ENCODE assay signal across 18 cellular contexts in the genomic region with DNA sequence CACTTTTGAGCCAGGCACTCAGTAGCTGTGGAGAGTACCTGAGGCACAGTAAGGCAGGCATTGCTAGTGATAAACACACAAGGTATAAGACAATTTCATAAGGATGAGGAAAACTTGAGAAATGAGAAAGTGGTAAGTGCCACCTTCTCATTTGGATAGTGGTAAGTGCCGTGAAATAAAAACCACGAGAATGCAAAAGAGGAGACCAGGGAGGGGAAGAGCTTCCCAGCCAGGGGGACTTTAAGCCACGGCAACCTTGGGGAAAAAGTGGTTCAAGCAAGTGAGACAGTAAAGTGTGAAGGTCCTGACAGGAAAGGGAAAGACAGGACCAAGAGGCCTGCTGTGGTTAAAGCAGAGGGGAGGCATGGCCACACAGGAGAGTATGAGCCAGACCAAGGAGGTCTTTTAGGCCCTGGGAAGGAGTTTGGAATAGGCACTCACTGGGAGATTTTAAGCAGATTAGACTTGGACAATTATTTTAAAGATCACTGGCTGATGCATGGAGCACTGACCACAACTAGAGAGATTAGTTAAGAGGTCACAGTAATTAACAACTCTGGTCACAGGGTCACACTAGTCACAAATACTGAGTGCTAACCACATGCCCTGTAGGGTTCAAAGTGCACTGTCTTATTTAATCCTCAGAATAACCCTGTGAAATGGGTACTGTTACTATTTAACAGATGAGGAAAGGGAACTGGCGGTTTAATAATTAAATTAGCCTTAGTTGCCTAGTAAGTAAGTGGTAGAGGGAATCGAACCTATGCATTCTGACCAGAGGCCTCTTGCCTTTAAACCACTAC. TPM values are rescaled to one million over a fixed set of nuclear protein-coding genes. Genes with fewer than 3 reads are reported as not detected.
A peak's percentile ranks its signal among the peaks of the same experiment; 100 is the strongest.
DNase-seq lines count a peak whose midpoint lies in the region; ATAC-seq, FAIRE-seq and TF ChIP-seq lines count a peak whose summit lies in the region.
"Had no signal": no experiment of that assay in that cellular context is flagged by ENCODE, and none has a peak within 500 bp of the region (broad histone marks: within the 10 kb centered on the region; RNA-seq: fewer than 3 reads in every experiment).

No MANE protein-coding gene starts in this region.

- H3K27ac Mint-ChIP-seq in activated T-cell treated with anti-CD3 and anti-CD28 coated beads, Interleukin-2, amount 50 U/mL, for 24 hours, result peak overlapping the region; percentile 73
- H3K27ac Mint-ChIP-seq: mesothelial cell of epicardium had no signal

- no peak overlapping the region for H3K4me3 Mint-ChIP-seq in activated T-cell treated with anti-CD3 and anti-CD28 coated beads, Interleukin-2, amount 50 U/mL, for 24 hours
- H3K4me3 Mint-ChIP-seq: mesothelial cell of epicardium had no signal

- H3K36me3 ChIP-seq in small intestine (ENCODE audit: control insufficient read depth in 2 of 2, insufficient read depth in 2 of 2, low read length in 2 of 2), result peaks cover 11 to 16% of the 10 kb centered on the region in 2 donors
- H3K36me3 ChIP-seq: ovary had no signal

- no peaks in the 10 kb centered on the region for H3K27me3 ChIP-seq in small intestine (ENCODE audit: control insufficient read depth in 2 of 2, insufficient read depth in 2 of 2, low read length in 2 of 2)
- H3K27me3 ChIP-seq: brain microvascular endothelial cell, esophagus squamous epithelium, ovary had no signal

- H3K9me3 Mint-ChIP-seq in activated T-cell treated with anti-CD3 and anti-CD28 coated beads, Interleukin-2, amount 50 U/mL, for 24 hours, result no peaks in the 10 kb centered on the region
- H3K9me3 Mint-ChIP-seq: mesothelial cell of epicardium had no signal

- no peaks in the 10 kb centered on the region for H3K27me3 Mint-ChIP-seq in activated T-cell treated with anti-CD3 and anti-CD28 coated beads, Interleukin-2, amount 50 U/mL, for 24 hours

- no peak for DNase-seq in activated T-cell treated with anti-CD3 and anti-CD28 coated beads, Interleukin-2, amount 50 U/mL, for 24 hours
- no peak for DNase-seq in activated T-cell treated with anti-CD3 and anti-CD28 coated beads, Interleukin-2, amount 50 U/mL, for 1 hour
- peak; percentile 3 for DNase-seq in glomerular visceral epithelial cell (ENCODE audit: extremely low spot score)
- DNase-seq in small intestine, result peak; percentile 50
- no peak for DNase-seq in left colon
- no peak for DNase-seq in GM19238 (ENCODE audit: insufficient read length, low spot score)
- DNase-seq: brain microvascular endothelial cell, COR-L47, esophagus squamous epithelium, NCI-H1417 treated with DMSO at 0.1 percent for 48 hours, NCI-H226, ovary, SHP77 treated with DMSO at 0.1 percent for 48 hours, T1000 had no signal

- intact Hi-C loops in left colon (cut with DNase I, micrococcal nuclease), result no loop called here

- H3K36me3 Mint-ChIP-seq in activated T-cell treated with anti-CD3 and anti-CD28 coated beads, Interleukin-2, amount 50 U/mL, for 24 hours (ENCODE audit: low read depth), result peaks cover 85% of the 10 kb centered on the region

- FAIRE-seq in small intestine (lab: Jason Lieb, UNC), result no peak
- FAIRE-seq: A204.1 had no signal

- WGBS in small intestine, 3 donors, result 85 to 89% (median 85%) methylated on average over 5 of the region's 5 CpGs

- H3K27ac ChIP-seq in VCaP (peak overlapping the region; percentile 89), small intestine (ENCODE audit: low read depth in 1 of 2, low read length in 1 of 2) (no peak overlapping the region)
- H3K27ac ChIP-seq: brain microvascular endothelial cell, esophagus squamous epithelium, ovary had no signal

- no peak for TF ChIP-seq CTCF in VCaP (conservative IDR thresholded peaks at IDR 0.05)

- peaks cover 7% of the 10 kb centered on the region for H3K4me1 Mint-ChIP-seq in activated T-cell treated with anti-CD3 and anti-CD28 coated beads, Interleukin-2, amount 50 U/mL, for 24 hours (ENCODE audit: low read depth)
- H3K4me1 Mint-ChIP-seq: mesothelial cell of epicardium had no signal

- no peaks in the 10 kb centered on the region for H3K9me3 ChIP-seq in small intestine (ENCODE audit: control insufficient read depth, low read depth)
- H3K9me3 ChIP-seq: esophagus squamous epithelium, ovary had no signal

- no peak overlapping the region for H3K4me3 ChIP-seq in small intestine (ENCODE audit: low read depth in 1 of 2, low read length in 2 of 2)
- H3K4me3 ChIP-seq: esophagus squamous epithelium, ovary had no signal

- ATAC-seq in left colon (no peak), GM21367 (IDR thresholded peaks at IDR 0.05; ENCODE audit: unreplicated experiment) (no peak)

- peaks cover 0 to 2% of the 10 kb centered on the region in 2 donors for H3K4me1 ChIP-seq in small intestine (ENCODE audit: control insufficient read depth in 2 of 2, insufficient read depth in 1 of 2, low read depth in 1 of 2, low read length in 1 of 2)
- H3K4me1 ChIP-seq: esophagus squamous epithelium had no signal

RNA-seq across cellular contexts. Expression of a gene that starts 50.1 kb away (rescaled TPM):
- 10 to 100 TPM; 20.5 to 26.4 (median 20.6) TPM for polyA plus RNA-seq in small intestine
- total RNA-seq in left colon, result 10 to 100 TPM; 18.6 to 22.9 TPM

RNA-seq across cellular contexts. Expression of a gene that starts 59.4 kb away (rescaled TPM):
- 10 to 100 TPM in 2 of 3 donors, 1 to 10 TPM in 1; 9.2 to 26.5 (median 11.4) TPM for polyA plus RNA-seq in small intestine
- 10 to 100 TPM; 27.9 to 39.3 TPM for total RNA-seq in left colon

Comparison
In these comparisons a context has a peak if more than half of its experiments do, and no peak if none do; other contexts are left out.
1. DNase-seq: peak in glomerular visceral epithelial cell (single experiment) and small intestine (single experiment); none in activated T-cell treated with anti-CD3 and anti-CD28 coated beads, Interleukin-2, amount 50 U/mL, for 24 hours (single experiment), activated T-cell treated with anti-CD3 and anti-CD28 coated beads, Interleukin-2, amount 50 U/mL, for 1 hour (single experiment), left colon (0 of 2) and GM19238 (single experiment).